In genomic region chr1:151618996-151619395, GRCh38 we compare ENCODE assay signal across 1 cellular context.
TF ChIP-seq lines count a peak whose summit lies in the region.

No MANE protein-coding gene starts in this region.

TF ChIP-seq in HepG2, 621 proteins besides CTCF, POLR2A, EP300 and RAD21:
- TF ChIP-seq, protein P1, sequence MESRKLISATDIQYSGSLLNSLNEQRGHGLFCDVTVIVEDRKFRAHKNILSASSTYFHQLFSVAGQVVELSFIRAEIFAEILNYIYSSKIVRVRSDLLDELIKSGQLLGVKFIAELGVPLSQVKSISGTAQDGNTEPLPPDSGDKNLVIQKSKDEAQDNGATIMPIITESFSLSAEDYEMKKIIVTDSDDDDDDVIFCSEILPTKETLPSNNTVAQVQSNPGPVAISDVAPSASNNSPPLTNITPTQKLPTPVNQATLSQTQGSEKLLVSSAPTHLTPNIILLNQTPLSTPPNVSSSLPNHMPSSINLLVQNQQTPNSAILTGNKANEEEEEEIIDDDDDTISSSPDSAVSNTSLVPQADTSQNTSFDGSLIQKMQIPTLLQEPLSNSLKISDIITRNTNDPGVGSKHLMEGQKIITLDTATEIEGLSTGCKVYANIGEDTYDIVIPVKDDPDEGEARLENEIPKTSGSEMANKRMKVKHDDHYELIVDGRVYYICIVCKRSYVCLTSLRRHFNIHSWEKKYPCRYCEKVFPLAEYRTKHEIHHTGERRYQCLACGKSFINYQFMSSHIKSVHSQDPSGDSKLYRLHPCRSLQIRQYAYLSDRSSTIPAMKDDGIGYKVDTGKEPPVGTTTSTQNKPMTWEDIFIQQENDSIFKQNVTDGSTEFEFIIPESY (CRISPR knock-in tag; IDR thresholded peaks at IDR 0.05) = peak; percentile 54; the same call in 1 of the 2 replicates
- TF ChIP-seq, protein P2, sequence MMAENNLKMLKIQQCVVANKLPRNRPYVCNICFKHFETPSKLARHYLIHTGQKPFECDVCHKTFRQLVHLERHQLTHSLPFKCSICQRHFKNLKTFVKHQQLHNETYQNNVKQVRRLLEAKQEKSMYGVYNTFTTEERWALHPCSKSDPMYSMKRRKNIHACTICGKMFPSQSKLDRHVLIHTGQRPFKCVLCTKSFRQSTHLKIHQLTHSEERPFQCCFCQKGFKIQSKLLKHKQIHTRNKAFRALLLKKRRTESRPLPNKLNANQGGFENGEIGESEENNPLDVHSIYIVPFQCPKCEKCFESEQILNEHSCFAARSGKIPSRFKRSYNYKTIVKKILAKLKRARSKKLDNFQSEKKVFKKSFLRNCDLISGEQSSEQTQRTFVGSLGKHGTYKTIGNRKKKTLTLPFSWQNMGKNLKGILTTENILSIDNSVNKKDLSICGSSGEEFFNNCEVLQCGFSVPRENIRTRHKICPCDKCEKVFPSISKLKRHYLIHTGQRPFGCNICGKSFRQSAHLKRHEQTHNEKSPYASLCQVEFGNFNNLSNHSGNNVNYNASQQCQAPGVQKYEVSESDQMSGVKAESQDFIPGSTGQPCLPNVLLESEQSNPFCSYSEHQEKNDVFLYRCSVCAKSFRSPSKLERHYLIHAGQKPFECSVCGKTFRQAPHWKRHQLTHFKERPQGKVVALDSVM (CRISPR knock-in tag; IDR thresholded peaks at IDR 0.05) = 0 out of 2 replicates have a peak, but pooled peaks have one; percentile 38
